16 cellular contexts compared by ENCODE assay signal in genomic region chr11:86629070-86629706, GRCh38. TPM values are rescaled to one million over a fixed set of nuclear protein-coding genes. Genes with fewer than 3 reads are reported as not detected.
DNase-seq lines count a peak whose midpoint lies in the region; ATAC-seq, FAIRE-seq and TF ChIP-seq lines count a peak whose summit lies in the region.
"Had no signal": no experiment of that assay in that cellular context is flagged by ENCODE, and none has a peak within 500 bp of the region (broad histone marks: within the 10 kb centered on the region; RNA-seq: fewer than 3 reads in every experiment).

No MANE protein-coding gene starts in this region.

- H3K36me3 ChIP-seq in heart left ventricle: no peaks in the 10 kb centered on the region
- H3K36me3 ChIP-seq in pancreas: no peaks in the 10 kb centered on the region
- H3K36me3 ChIP-seq in tibial artery: no peaks in the 10 kb centered on the region
- H3K36me3 ChIP-seq: cardiac muscle cell had no signal

- H3K9me3 ChIP-seq in heart left ventricle (no peaks in the 10 kb centered on the region), pancreas (no peaks in the 10 kb centered on the region), tibial artery (no peaks in the 10 kb centered on the region)

- H3K4me1 ChIP-seq in heart left ventricle (peaks cover 0 to 67% (median 41%) of the 10 kb centered on the region in 12 donors), pancreas (peaks cover 18 to 21% (median 21%) of the 10 kb centered on the region in 3 donors), tibial artery (peaks cover 0 to 93% (median 63%) of the 10 kb centered on the region in 4 donors)

- no peaks in the 10 kb centered on the region for H3K27me3 ChIP-seq in heart left ventricle
- no peaks in the 10 kb centered on the region for H3K27me3 ChIP-seq in pancreas
- no peaks in the 10 kb centered on the region for H3K27me3 ChIP-seq in tibial artery
- H3K27me3 ChIP-seq: cardiac muscle cell had no signal

- intact Hi-C loops in heart left ventricle (cut with DNase I) (loop anchor here in 5 of 10 donors (5.0 to 10.0 kb wide), 3 partner anchors 38 to 166 kb away; partner anchors contain the start of gene ME3 (in 1 of the 5)), pancreas (cut with DNase I) (no loop called here), tibial artery (cut with DNase I; ENCODE audit: low total_unique reads) (loop anchor here (5.0 kb wide), 1 partner anchor 173 kb away; the partner anchor contains the start of gene PRSS23)

- WGBS in heart left ventricle, 4 donors: 43 to 59% (median 50%) methylated on average over 6 of the region's 6 CpGs
- WGBS in pancreas, 2 donors: 29 to 32% methylated on average over 6 of the region's 6 CpGs

- FAIRE-seq in pancreas (lab: Jason Lieb, UNC): no peak
- FAIRE-seq: GM12878 had no signal

- no peak overlapping the region for H3K4me3 ChIP-seq in heart left ventricle
- H3K4me3 ChIP-seq in pancreas: no peak overlapping the region
- no peak overlapping the region for H3K4me3 ChIP-seq in tibial artery
- H3K4me3 ChIP-seq: cardiac muscle cell, GM12878 had no signal

- TF ChIP-seq POLR2A in heart left ventricle (IDR thresholded peaks at IDR 0.05): no peak

- TF ChIP-seq CTCF in heart left ventricle (IDR thresholded peaks at IDR 0.05): no peak
- TF ChIP-seq CTCF in pancreas (IDR thresholded peaks at IDR 0.05): no peak
- no peak for TF ChIP-seq CTCF in tibial artery (IDR thresholded peaks at IDR 0.05)

- ATAC-seq in heart left ventricle (peak; percentile 11 to 66 (median 46)), pancreas (peak; percentile 72 to 85 (median 79)), HG02678 (IDR thresholded peaks at IDR 0.05; ENCODE audit: unreplicated experiment) (no peak)
- ATAC-seq: CD8-positive, alpha-beta T cell; GM12878 had no signal

- H3K27ac ChIP-seq in heart left ventricle (peak overlapping the region in 11 of 12 donors; percentile 52 to 81 (median 71)), pancreas (peak overlapping the region in 3 of 4 donors; percentile 16 to 43 (median 33)), tibial artery (peak overlapping the region; percentile 77 to 81)
- H3K27ac ChIP-seq: cardiac muscle cell had no signal

- DNase-seq in brain pericyte (ENCODE audit: low read depth, low spot score) (peak; percentile 94), heart left ventricle (peak in 3 of 5 donors; percentile 41 to 55 (median 45)), pancreas (peak in 2 of 6 donors; percentile 41 to 52), tibial artery (peak in 1 of 2 donors; percentile 40), T-helper 1 cell (no peak), NCI-H1105 (lab: John Stamatoyannopoulos, UW) (no peak), NCI-H748 treated with DMSO at 0.1 percent for 48 hours (lab: John Stamatoyannopoulos, UW) (no peak)
- DNase-seq: activated B cell treated with CpG ODN at 0.5 μM for 24 hours; CD8-positive, alpha-beta T cell; NCI-H187; NCI-H524 treated with DMSO at 0.1 percent for 48 hours; nephron progenitor cell; stimulated activated CD4-positive, alpha-beta T cell treated with anti-CD3 and anti-CD28 coated beads, Interleukin-12 subunit alpha, Interleukin-12 subunit beta, amount 100 ng/mL, for 4 hours had no signal

RNA-seq across cellular contexts. Expression of gene ME3, which starts 43.2 kb away (rescaled TPM):
- total RNA-seq in heart left ventricle (10 to 100 TPM; 26.6 to 51.5 (median 33.5) TPM), pancreas (10 to 100 TPM in 4 of 6 donors, 1 to 10 TPM in 2; 6.5 to 15.4 (median 11.3) TPM)
- polyA plus RNA-seq in heart left ventricle (10 to 100 TPM; 11.3 to 24.1 TPM), pancreas (10 to 100 TPM; 28.7 to 38.8 TPM)

Comparison
In these comparisons a context has a peak if more than half of its experiments do, and no peak if none do; other contexts are left out.
1. DNase-seq: peak in brain pericyte (single experiment) and heart left ventricle (3 of 5); none in T-helper 1 cell (0 of 5), NCI-H1105 (single experiment) and NCI-H748 treated with DMSO at 0.1 percent for 48 hours (single experiment).
2. Peak in every context shown above with its lines, with median percentiles within 50 percentile points of each other: H3K27ac ChIP-seq.